ENCODE assay signal across 19 cellular contexts in genomic region chr12:93991882-93992415, GRCh38.
"Had no signal": no experiment of that assay in that cellular context is flagged by ENCODE, and none has a peak within 500 bp of the region (broad histone marks: within the 10 kb centered on the region; RNA-seq: fewer than 3 reads in every experiment).

No MANE protein-coding gene starts in this region.

- H3K4me1 ChIP-seq: adrenal gland, esophagus squamous epithelium, left lung, suprapubic skin, tibial nerve had no signal

- H3K27me3 Mint-ChIP-seq: activated T-cell treated with anti-CD3 and anti-CD28 coated beads, Interleukin-2, amount 50 U/mL, for 24 hours; activated T-helper 17 cell treated with anti-CD3 and anti-CD28 coated beads, Interleukin-2, amount 50 U/mL, for 72 hours; stimulated activated naive CD8-positive, alpha-beta T cell treated with anti-CD3 and anti-CD28 coated beads, Interleukin-15, Interleukin-2, amounts not matched to agents 100 ng/mL and 50 ng/mL, for 24 hours; T-cell had no signal

- H3K9me3 ChIP-seq: adrenal gland, esophagus squamous epithelium, left lung, sigmoid colon, suprapubic skin, tibial nerve had no signal

- H3K4me3 Mint-ChIP-seq: activated T-cell treated with anti-CD3 and anti-CD28 coated beads, Interleukin-2, amount 50 U/mL, for 24 hours; activated T-helper 17 cell treated with anti-CD3 and anti-CD28 coated beads, Interleukin-2, amount 50 U/mL, for 72 hours; endodermal cell; mesothelial cell of epicardium; natural killer cell; stimulated activated naive CD8-positive, alpha-beta T cell treated with anti-CD3 and anti-CD28 coated beads, Interleukin-15, Interleukin-2, amounts not matched to agents 100 ng/mL and 50 ng/mL, for 24 hours; T-cell; WTC11 had no signal

- H3K4me1 Mint-ChIP-seq: activated T-helper 17 cell treated with anti-CD3 and anti-CD28 coated beads, Interleukin-2, amount 50 U/mL, for 72 hours; natural killer cell; T-cell had no signal

- H3K4me3 ChIP-seq: adrenal gland, esophagus squamous epithelium, left lung, sigmoid colon, suprapubic skin, tibial nerve had no signal

- DNase-seq: activated CD8-positive, alpha-beta memory T cell treated with anti-CD3 and anti-CD28 coated beads, Interleukin-2, amount 50 U/mL, for 4 hours; activated T-cell treated with anti-CD3 and anti-CD28 coated beads, Interleukin-2, amount 50 U/mL, for 24 hours; adrenal gland; cortex of kidney; endodermal cell; esophagus squamous epithelium; kidney glomerular epithelial cell; left lung; natural killer cell; sigmoid colon; stimulated activated CD4-positive, alpha-beta T cell treated with anti-CD3 and anti-CD28 coated beads, Interleukin-4, amount 100 ng/mL, for 4 hours; T-cell had no signal

- H3K27me3 ChIP-seq: adrenal gland, esophagus squamous epithelium, left lung, sigmoid colon, suprapubic skin, tibial nerve had no signal

- H3K27ac ChIP-seq: adrenal gland, esophagus squamous epithelium, left lung, sigmoid colon, suprapubic skin, tibial nerve had no signal

- H3K27ac Mint-ChIP-seq: activated naive CD4-positive, alpha-beta T cell treated with anti-CD3 and anti-CD28 coated beads, Interleukin-2, amount 50 U/mL, for 72 hours; activated T-cell treated with anti-CD3 and anti-CD28 coated beads, Interleukin-2, amount 50 U/mL, for 24 hours; activated T-helper 17 cell treated with anti-CD3 and anti-CD28 coated beads, Interleukin-2, amount 50 U/mL, for 72 hours; endodermal cell; natural killer cell; stimulated activated naive CD8-positive, alpha-beta T cell treated with anti-CD3 and anti-CD28 coated beads, Interleukin-15, Interleukin-2, amounts not matched to agents 100 ng/mL and 50 ng/mL, for 24 hours; T-cell; WTC11 had no signal

- H3K9me3 Mint-ChIP-seq: activated naive CD4-positive, alpha-beta T cell treated with anti-CD3 and anti-CD28 coated beads, Interleukin-2, amount 50 U/mL, for 72 hours; activated T-cell treated with anti-CD3 and anti-CD28 coated beads, Interleukin-2, amount 50 U/mL, for 24 hours; activated T-helper 17 cell treated with anti-CD3 and anti-CD28 coated beads, Interleukin-2, amount 50 U/mL, for 72 hours; endodermal cell; mesothelial cell of epicardium; natural killer cell; stimulated activated naive CD8-positive, alpha-beta T cell treated with anti-CD3 and anti-CD28 coated beads, Interleukin-15, Interleukin-2, amounts not matched to agents 100 ng/mL and 50 ng/mL, for 24 hours; T-cell; WTC11 had no signal

- H3K36me3 Mint-ChIP-seq: activated naive CD4-positive, alpha-beta T cell treated with anti-CD3 and anti-CD28 coated beads, Interleukin-2, amount 50 U/mL, for 72 hours; mesothelial cell of epicardium; natural killer cell; T-cell; WTC11 had no signal

- H3K36me3 ChIP-seq: adrenal gland, esophagus squamous epithelium, left lung, sigmoid colon, suprapubic skin, tibial nerve had no signal

- ATAC-seq: activated naive CD4-positive, alpha-beta T cell treated with anti-CD3 and anti-CD28 coated beads, Interleukin-2, amount 50 U/mL, for 72 hours; activated T-helper 17 cell treated with anti-CD3 and anti-CD28 coated beads, Interleukin-2, amount 50 U/mL, for 72 hours; left lung; natural killer cell; T-cell had no signal
